ENCODE assay signal across 23 cellular contexts in genomic region chr7:155602750-155603149, GRCh38. TPM values are rescaled to one million over a fixed set of nuclear protein-coding genes. Genes with fewer than 3 reads are reported as not detected.
DNase-seq lines count a peak whose midpoint lies in the region; ATAC-seq, FAIRE-seq and TF ChIP-seq lines count a peak whose summit lies in the region.
"Had no signal": no experiment of that assay in that cellular context is flagged by ENCODE, and none has a peak within 500 bp of the region (broad histone marks: within the 10 kb centered on the region; RNA-seq: fewer than 3 reads in every experiment).

No MANE protein-coding gene starts in this region.

- H3K27ac ChIP-seq in BLaER1 treated with 17β-estradiol and CSF1 and Interleukin-3, amounts not matched to agents 10 nM and 100 nM = no peak overlapping the region
- H3K27ac ChIP-seq in OCI-LY1 (ENCODE audit: low read depth, low read length, poor library complexity, severe bottlenecking) = no peak overlapping the region
- no peak overlapping the region for H3K27ac ChIP-seq in endothelial cell of umbilical vein (ENCODE audit: insufficient read depth, low read depth, low read length)
- H3K27ac ChIP-seq: HL-60 had no signal

- H3K27me3 ChIP-seq in BLaER1 treated with 17β-estradiol and CSF1 and Interleukin-3, amounts not matched to agents 10 nM and 100 nM = no peaks in the 10 kb centered on the region
- peaks cover 15% of the 10 kb centered on the region for H3K27me3 ChIP-seq in OCI-LY1 (ENCODE audit: insufficient read depth, low read length)
- peaks cover 0 to 12% of the 10 kb centered on the region in 2 experiments for H3K27me3 ChIP-seq in endothelial cell of umbilical vein (ENCODE audit: control insufficient read depth in 2 of 2, insufficient read depth in 2 of 2, low read length in 2 of 2)

- no peaks in the 10 kb centered on the region for H3K36me3 ChIP-seq in BLaER1 treated with 17β-estradiol and CSF1 and Interleukin-3, amounts not matched to agents 10 nM and 100 nM
- H3K36me3 ChIP-seq in OCI-LY1 (ENCODE audit: insufficient read depth, low read length) = no peaks in the 10 kb centered on the region
- H3K36me3 ChIP-seq in endothelial cell of umbilical vein (ENCODE audit: control insufficient read depth in 2 of 2, extremely low read depth in 1 of 2, insufficient read depth in 2 of 2, low read length in 2 of 2) = no peaks in the 10 kb centered on the region

- BruUV-seq in endothelial cell of umbilical vein (replicated peaks; lab: Mats Ljungman, UMichigan) = no TSS peak

- intact Hi-C loops in endothelial cell of umbilical vein (cut with micrococcal nuclease) = no loop called here

- no peaks in the 10 kb centered on the region for H3K9me3 Mint-ChIP-seq in osteocyte (ENCODE audit: unreplicated experiment)
- no peaks in the 10 kb centered on the region for H3K9me3 Mint-ChIP-seq in activated T-cell treated with anti-CD3 and anti-CD28 coated beads, Interleukin-2, amount 50 U/mL, for 4 hours

- no peak overlapping the region for H3K27ac Mint-ChIP-seq in osteocyte (ENCODE audit: unreplicated experiment)

- no peak overlapping the region for H3K9ac ChIP-seq in BLaER1 treated with 17β-estradiol and CSF1 and Interleukin-3, amounts not matched to agents 10 nM and 100 nM
- H3K9ac ChIP-seq in OCI-LY1 (ENCODE audit: low read length) = no peak overlapping the region
- no peak overlapping the region for H3K9ac ChIP-seq in endothelial cell of umbilical vein (replicated peaks; ENCODE audit: extremely low read depth, insufficient read depth, low read length)

- H3K36me3 Mint-ChIP-seq in osteocyte (ENCODE audit: unreplicated experiment) = no peaks in the 10 kb centered on the region
- no peaks in the 10 kb centered on the region for H3K36me3 Mint-ChIP-seq in activated T-cell treated with anti-CD3 and anti-CD28 coated beads, Interleukin-2, amount 50 U/mL, for 4 hours (ENCODE audit: insufficient read depth)

- ATAC-seq in activated T-cell treated with anti-CD3 and anti-CD28 coated beads, Interleukin-2, amount 50 U/mL, for 4 hours = no peak
- ATAC-seq: HepG2 had no signal

- POLR2A ChIA-PET in endothelial cell of umbilical vein (lab: Charles Lee) = no interaction called here

- H2AFZ ChIP-seq in OCI-LY1 (ENCODE audit: low read length) = no peak overlapping the region
- H2AFZ ChIP-seq in endothelial cell of umbilical vein (ENCODE audit: low read depth, low read length) = peak overlapping the region; percentile 33

- no peaks in the 10 kb centered on the region for H3K9me2 ChIP-seq in OCI-LY1 (ENCODE audit: low read depth, low read length)

- no peaks in the 10 kb centered on the region for H3K9me1 ChIP-seq in endothelial cell of umbilical vein (replicated peaks; ENCODE audit: control insufficient read depth, extremely low read depth, insufficient read depth, low read length)

- H3K27me3 Mint-ChIP-seq in osteocyte (ENCODE audit: unreplicated experiment) = peaks cover 47% of the 10 kb centered on the region
- peaks cover 30% of the 10 kb centered on the region for H3K27me3 Mint-ChIP-seq in activated T-cell treated with anti-CD3 and anti-CD28 coated beads, Interleukin-2, amount 50 U/mL, for 4 hours (ENCODE audit: low read depth)

- peaks cover 6 to 19% (median 10%) of the 10 kb centered on the region in 10 experiments; a peak in 18 of 20 replicates for H3K4me1 ChIP-seq in BLaER1 treated with 17β-estradiol and CSF1 and Interleukin-3, amounts not matched to agents 10 nM and 100 nM
- peaks cover 4% of the 10 kb centered on the region for H3K4me1 ChIP-seq in OCI-LY1 (ENCODE audit: insufficient read depth, low read length, severe bottlenecking)
- no peaks in the 10 kb centered on the region for H3K4me1 ChIP-seq in endothelial cell of umbilical vein (ENCODE audit: control insufficient read depth, extremely low read depth, insufficient read depth, low read length)

- H3F3A ChIP-seq in OCI-LY1 (ENCODE audit: insufficient read depth, low read length) = no peaks in the 10 kb centered on the region

- no peak for TF ChIP-seq POLR2A in endothelial cell of umbilical vein (IDR thresholded peaks at IDR 0.05; ENCODE audit: low read depth, low read length)

- DNase-seq in endothelial cell of umbilical vein (ENCODE audit: low read depth, low spot score) = no peak
- peak; percentile 77 for DNase-seq in osteocyte (ENCODE audit: extremely low spot score, unreplicated experiment)
- DNase-seq in retina = no peak
- DNase-seq in activated T-cell treated with anti-CD3 and anti-CD28 coated beads, Interleukin-2, amount 50 U/mL, for 4 hours = no peak
- DNase-seq in NCI-H1417 (lab: John Stamatoyannopoulos, UW) = no peak
- DNase-seq: KG1; NCI-H1092; NCI-H1436 treated with DMSO at 0.1 percent for 48 hours; NCI-H1930; NCI-H2227 treated with DMSO at 0.1 percent for 48 hours; NCI-H510A; NCI-H774; NK-92 treated with Interleukin-12 subunit alpha and Interleukin-12 subunit beta, amount 100 ng/mL, for 24 hours; Right ventricle myocardium superior had no signal

- H3K4me2 ChIP-seq in BLaER1 treated with 17β-estradiol and CSF1 and Interleukin-3, amounts not matched to agents 10 nM and 100 nM = peak overlapping the region in 9 of 11 experiments; percentile 5 to 47 (median 29); a peak in 10 of 22 replicates
- H3K4me2 ChIP-seq in OCI-LY1 (ENCODE audit: low read length) (peak overlapping the region; percentile 25; the same call in 1 of the 2 replicates), endothelial cell of umbilical vein (ENCODE audit: insufficient read depth, low read length) (no peak overlapping the region)

- TF ChIP-seq CTCF in OCI-LY1 (IDR thresholded peaks at IDR 0.05; ENCODE audit: low read length) (no peak), endothelial cell of umbilical vein (IDR thresholded peaks at IDR 0.05; ENCODE audit: extremely low read depth in 1 of 2, insufficient read depth in 1 of 2, low read depth in 1 of 2, low read length in 2 of 2) (no peak), osteocyte (IDR thresholded peaks at IDR 0.05) (no peak)

- H3K79me2 ChIP-seq in OCI-LY1 (ENCODE audit: insufficient read depth, low read length) (no peaks in the 10 kb centered on the region), endothelial cell of umbilical vein (ENCODE audit: control insufficient read depth, insufficient read depth, low read length) (no peaks in the 10 kb centered on the region)

- H3K9me3 ChIP-seq in BLaER1 treated with 17β-estradiol and CSF1 and Interleukin-3, amounts not matched to agents 10 nM and 100 nM (replicated peaks in 1 of 11) = no peaks in the 10 kb centered on the region
- H3K9me3 ChIP-seq in OCI-LY1 (ENCODE audit: low read length) (no peaks in the 10 kb centered on the region), endothelial cell of umbilical vein (replicated peaks; ENCODE audit: control insufficient read depth, insufficient read depth, low read length) (no peaks in the 10 kb centered on the region)

- CTCF ChIA-PET in endothelial cell of umbilical vein (lab: Charles Lee) = interaction anchor here (1.7 kb wide), 1 partner anchor 171 kb away, joined by 4 read pairs; no protein-coding TSS in a partner anchor

- H3K4me1 Mint-ChIP-seq in osteocyte (ENCODE audit: unreplicated experiment) = peaks cover 2% of the 10 kb centered on the region
- H3K4me1 Mint-ChIP-seq in activated T-cell treated with anti-CD3 and anti-CD28 coated beads, Interleukin-2, amount 50 U/mL, for 4 hours (ENCODE audit: low read depth) = peaks cover 3% of the 10 kb centered on the region

- dilution Hi-C loops in endothelial cell of umbilical vein (cut with MboI; ENCODE audit: extremely low pct_ligation_motif_present, low sequenced_read_pairs) = no loop called here

- H4K20me1 ChIP-seq in BLaER1 treated with 17β-estradiol and CSF1 and Interleukin-3, amounts not matched to agents 10 nM and 100 nM = no peaks in the 10 kb centered on the region
- H4K20me1 ChIP-seq in OCI-LY1 (ENCODE audit: insufficient read depth, low read length) = no peaks in the 10 kb centered on the region
- no peaks in the 10 kb centered on the region for H4K20me1 ChIP-seq in endothelial cell of umbilical vein (replicated peaks; ENCODE audit: control insufficient read depth, extremely low read depth, insufficient read depth, low read length)

- H3K4me3 Mint-ChIP-seq in osteocyte (ENCODE audit: unreplicated experiment) = no peak overlapping the region
- H3K4me3 Mint-ChIP-seq in activated T-cell treated with anti-CD3 and anti-CD28 coated beads, Interleukin-2, amount 50 U/mL, for 4 hours = no peak overlapping the region

- no peak for FAIRE-seq in endothelial cell of umbilical vein (lab: Jason Lieb, UNC)
- FAIRE-seq: A204.1, H54, HepG2 had no signal

- H3K4me3 ChIP-seq in BLaER1 treated with 17β-estradiol and CSF1 and Interleukin-3, amounts not matched to agents 10 nM and 100 nM = no peak overlapping the region
- H3K4me3 ChIP-seq in OCI-LY1 (ENCODE audit: low read depth, low read length, poor library complexity, severe bottlenecking) (no peak overlapping the region), endothelial cell of umbilical vein (replicated peaks in 1 of 3; ENCODE audit: insufficient read depth in 1 of 3, low read depth in 1 of 3, low read length in 3 of 3) (no peak overlapping the region)

RNA-seq across cellular contexts. Expression of gene RBM33, which starts 41.7 kb away (rescaled TPM):
- total RNA-seq in endothelial cell of umbilical vein (62.9 and 68.2 TPM in 2 replicates), osteocyte (52.4 and 57.3 TPM in 2 replicates)
- 16.2 and 18.1 TPM in 2 replicates for polyA plus RNA-seq in endothelial cell of umbilical vein
- 7.1 and 8.3 TPM in 2 replicates for polyA plus RNA-seq in endothelial cell of umbilical vein (2011; cell fraction: cytosol; rRNA removed)
- polyA plus RNA-seq in endothelial cell of umbilical vein (2011; cell fraction: nucleus; rRNA removed) = 70.0 and 70.8 TPM in 2 replicates
- 18.0 and 18.1 TPM in 2 replicates for polyA plus RNA-seq in endothelial cell of umbilical vein (2012)
- polyA minus RNA-seq in endothelial cell of umbilical vein = 27.9 TPM in 2 replicates
- 24.6 TPM for polyA minus RNA-seq in endothelial cell of umbilical vein (2011; cell fraction: cytosol; rRNA and poly(A)+ RNA removed)
- polyA minus RNA-seq in endothelial cell of umbilical vein (2011; cell fraction: nucleus; rRNA and poly(A)+ RNA removed) = 77.2 and 93.3 TPM in 2 replicates
- total RNA-seq in activated T-cell treated with anti-CD3 and anti-CD28 coated beads, Interleukin-2, amount 50 U/mL, for 4 hours = 10 to 100 TPM; 63.3 to 70.5 (median 66.4) TPM

RNA-seq across cellular contexts. Expression of gene CNPY1, which starts 56.4 kb away (rescaled TPM):
- total RNA-seq in endothelial cell of umbilical vein = not detected in 2 replicates
- not detected in 2 replicates for polyA plus RNA-seq in endothelial cell of umbilical vein
- not detected in 2 replicates for polyA plus RNA-seq in endothelial cell of umbilical vein (2011; cell fraction: cytosol; rRNA removed)
- polyA plus RNA-seq in endothelial cell of umbilical vein (2011; cell fraction: nucleus; rRNA removed) = not detected in 2 replicates
- not detected in 2 replicates for polyA plus RNA-seq in endothelial cell of umbilical vein (2012)
- not detected in 2 replicates for polyA minus RNA-seq in endothelial cell of umbilical vein
- polyA minus RNA-seq in endothelial cell of umbilical vein (2011; cell fraction: cytosol; rRNA and poly(A)+ RNA removed) = not detected
- polyA minus RNA-seq in endothelial cell of umbilical vein (2011; cell fraction: nucleus; rRNA and poly(A)+ RNA removed) = not detected in 2 replicates
- total RNA-seq in osteocyte = not detected in 2 replicates
- not detected for total RNA-seq in activated T-cell treated with anti-CD3 and anti-CD28 coated beads, Interleukin-2, amount 50 U/mL, for 4 hours
- total RNA-seq: HepG2, HT-29, Right ventricle myocardium superior, RPMI7951, SK-MEL-5 had no signal
- polyA plus RNA-seq: HepG2 had no signal
